22 cellular contexts compared by ENCODE assay signal in the genomic region with DNA sequence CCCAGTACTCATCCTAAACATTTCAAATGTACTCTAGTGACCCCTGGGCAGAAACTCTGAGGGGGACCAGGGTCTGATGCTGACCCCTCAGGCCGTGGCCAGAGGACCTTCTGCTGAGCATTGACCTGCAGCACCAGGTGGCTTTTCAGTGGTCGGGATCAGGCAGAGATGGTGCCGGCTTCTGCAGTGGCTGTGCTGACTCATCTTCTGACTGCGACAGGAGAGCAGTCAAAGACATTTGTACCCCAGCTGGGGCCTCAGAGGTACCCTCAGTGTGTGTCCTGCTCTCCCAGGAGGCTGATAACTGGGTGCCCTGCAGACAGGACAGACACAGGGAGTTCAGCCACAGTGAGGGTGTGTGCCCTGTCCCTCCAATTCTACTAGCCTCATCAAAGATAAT. TPM values are rescaled to one million over a fixed set of nuclear protein-coding genes. Genes with fewer than 3 reads are reported as not detected.
DNase-seq lines count a peak whose midpoint lies in the region; ATAC-seq and TF ChIP-seq lines count a peak whose summit lies in the region.
"Had no signal": no experiment of that assay in that cellular context is flagged by ENCODE, and none has a peak within 500 bp of the region (broad histone marks: within the 10 kb centered on the region; RNA-seq: fewer than 3 reads in every experiment).

No MANE protein-coding gene starts in this region.

- H3K4me3 ChIP-seq in HEK293 (ENCODE audit: low read depth, low read length): no peak overlapping the region
- H3K4me3 ChIP-seq in PC-3 (ENCODE audit: low read length): no peak overlapping the region
- no peak overlapping the region for H3K4me3 ChIP-seq in mesendoderm (ENCODE audit: low read length)

- H3K27ac Mint-ChIP-seq in endothelial cell (ENCODE audit: unreplicated experiment): no peak overlapping the region
- H3K27ac Mint-ChIP-seq: CD4-positive, alpha-beta memory T cell; HFFc6 had no signal

- H2BK15ac ChIP-seq in mesendoderm (replicated peaks; ENCODE audit: low read depth): no peak overlapping the region

- no peaks in the 10 kb centered on the region for H4K20me1 ChIP-seq in PC-3 (ENCODE audit: low read length)

- ATAC-seq in PC-3: no peak
- no peak for ATAC-seq in GM18858 (IDR thresholded peaks at IDR 0.05; ENCODE audit: unreplicated experiment)

- H3K4me3 Mint-ChIP-seq in endothelial cell (ENCODE audit: unreplicated experiment): no peak overlapping the region
- H3K4me3 Mint-ChIP-seq: CD4-positive, alpha-beta memory T cell; HFFc6 had no signal

- no peak overlapping the region for H4K5ac ChIP-seq in mesendoderm (ENCODE audit: low read length)

- no peaks in the 10 kb centered on the region for H3K4me1 Mint-ChIP-seq in endothelial cell (ENCODE audit: unreplicated experiment)

- H3K18ac ChIP-seq in mesendoderm (ENCODE audit: low read length): no peak overlapping the region

- H3K36me3 ChIP-seq in HEK293 (ENCODE audit: control insufficient read depth in 2 of 2, insufficient read depth in 1 of 2, low read length in 2 of 2): no peaks in the 10 kb centered on the region
- H3K36me3 ChIP-seq in PC-3 (ENCODE audit: low read depth, low read length): no peaks in the 10 kb centered on the region
- no peaks in the 10 kb centered on the region for H3K36me3 ChIP-seq in mesendoderm (ENCODE audit: control insufficient read depth, insufficient read depth, low read length)

- H3K27me3 Mint-ChIP-seq in endothelial cell (ENCODE audit: unreplicated experiment): no peaks in the 10 kb centered on the region

- H2AFZ ChIP-seq in PC-3 (ENCODE audit: low read length): peak overlapping the region; percentile 9; the same call in 1 of the 2 replicates

- intact Hi-C loops in PC-3 (cut with micrococcal nuclease): no loop called here

- peaks cover 4% of the 10 kb centered on the region for H3K36me3 Mint-ChIP-seq in endothelial cell (ENCODE audit: low read depth, unreplicated experiment)
- H3K36me3 Mint-ChIP-seq: CD4-positive, alpha-beta memory T cell had no signal

- no peak overlapping the region for H4K8ac ChIP-seq in mesendoderm (ENCODE audit: low read depth, low read length)

- no peaks in the 10 kb centered on the region for H3K79me1 ChIP-seq in mesendoderm (ENCODE audit: low read length)

- TF ChIP-seq CTCF in HEK293 (tag by site-specific recombination; IDR thresholded peaks at IDR 0.05): no peak
- no peak for TF ChIP-seq CTCF in PC-3 (conservative IDR thresholded peaks at IDR 0.05; ENCODE audit: low read depth, low read length)
- TF ChIP-seq CTCF in endothelial cell (IDR thresholded peaks at IDR 0.05; ENCODE audit: unreplicated experiment): no peak

- H3K4me2 ChIP-seq in PC-3 (ENCODE audit: low read length) (no peak overlapping the region), mesendoderm (ENCODE audit: low read length) (no peak overlapping the region)

- H3K9me3 Mint-ChIP-seq in endothelial cell (ENCODE audit: unreplicated experiment): no peaks in the 10 kb centered on the region
- H3K9me3 Mint-ChIP-seq: CD4-positive, alpha-beta memory T cell; HFFc6 had no signal

- no peak overlapping the region for H2BK120ac ChIP-seq in mesendoderm (ENCODE audit: low read depth, low read length)

- peaks cover 13% of the 10 kb centered on the region for H3K27me3 ChIP-seq in PC-3 (ENCODE audit: low read length)
- no peaks in the 10 kb centered on the region for H3K27me3 ChIP-seq in mesendoderm (ENCODE audit: insufficient read depth, low read length, poor library complexity)

- CTCF ChIA-PET in HEK293 (lab: Yijun Ruan, JAX) (no interaction called here), PC-3 (lab: Charles Lee) (no interaction called here)

- no peaks in the 10 kb centered on the region for H3F3A ChIP-seq in PC-3 (ENCODE audit: low read length, unreplicated experiment)

- H3K23ac ChIP-seq in mesendoderm (ENCODE audit: low read length): no peak overlapping the region

- BruUV-seq in PC-3 (replicated peaks; lab: Mats Ljungman, UMichigan): no TSS peak

- H3K56ac ChIP-seq in mesendoderm (ENCODE audit: low read length): peak overlapping the region; percentile 36

- no peaks in the 10 kb centered on the region for H3K9me3 ChIP-seq in HEK293 (ENCODE audit: control insufficient read depth, insufficient read depth, low read depth, low read length)
- no peaks in the 10 kb centered on the region for H3K9me3 ChIP-seq in PC-3 (ENCODE audit: low read length)

- no peak overlapping the region for H3K9ac ChIP-seq in PC-3 (ENCODE audit: low read length)
- no peak overlapping the region for H3K9ac ChIP-seq in mesendoderm (ENCODE audit: low read length)

- POLR2A ChIA-PET in HEK293 (lab: Yijun Ruan, JAX) (no interaction called here), PC-3 (lab: Charles Lee; ENCODE audit: unreplicated experiment) (no interaction called here)

- no peaks in the 10 kb centered on the region for H3K4me1 ChIP-seq in HEK293 (ENCODE audit: control insufficient read depth, insufficient read depth, low read length)
- no peaks in the 10 kb centered on the region for H3K4me1 ChIP-seq in PC-3 (ENCODE audit: insufficient read depth, low read length)
- no peaks in the 10 kb centered on the region for H3K4me1 ChIP-seq in mesendoderm (ENCODE audit: control insufficient read depth, low read depth, low read length)

- H3K27ac ChIP-seq in HEK293 (ENCODE audit: extremely low read depth, low read depth, low read length) (no peak overlapping the region), PC-3 (ENCODE audit: low read length) (no peak overlapping the region), mesendoderm (ENCODE audit: low read depth, low read length) (no peak overlapping the region)

- H3K4ac ChIP-seq in mesendoderm (ENCODE audit: low read depth, low read length): no peak overlapping the region

- DNase-seq in PC-3 (no peak), mesendoderm (no peak), endothelial cell (ENCODE audit: low spot score) (no peak), ecto neural progenitor cell (ENCODE audit: low spot score) (no peak)
- DNase-seq: C1 segment of cervical spinal cord; Calu3; CD4-positive, alpha-beta memory T cell; COR-L47; DMS53; DMS79 treated with DMSO at 0.1 percent for 48 hours; GF-D8; GOT3; H7; HCEC 1CT; HFFc6 had no signal

- no peaks in the 10 kb centered on the region for H3K9me2 ChIP-seq in PC-3 (replicated peaks; ENCODE audit: low read length)

- H3K79me2 ChIP-seq in PC-3 (ENCODE audit: low read length) (no peaks in the 10 kb centered on the region), mesendoderm (ENCODE audit: control insufficient read depth, insufficient read depth, low read length) (no peaks in the 10 kb centered on the region)

- H2BK5ac ChIP-seq in mesendoderm (ENCODE audit: low read length): no peak overlapping the region

- no CpG with 5 or more reads among the region's 4 CpGs for WGBS in mesendoderm (ENCODE audit: extremely low coverage, insufficient coverage, low lambda C conversion rate)

- H2AK5ac ChIP-seq in mesendoderm (ENCODE audit: low read length): no peak overlapping the region

TF ChIP-seq in HEK293, 187 proteins besides CTCF, POLR2A, EP300 and RAD21:
- TF ChIP-seq RBAK (tag by site-specific recombination; IDR thresholded peaks at IDR 0.05): no peak
- TF ChIP-seq ZIC2 (tag by site-specific recombination; IDR thresholded peaks at IDR 0.05): peak; percentile 25; the same call in 1 of the 2 replicates

RNA-seq across cellular contexts. Expression of a gene that starts 36.6 kb away (rescaled TPM):
- not detected in 2 replicates for total RNA-seq in PC-3 (2014; rRNA removed)
- not detected for polyA plus RNA-seq in mesendoderm (2013, experiment 1 of 2)
- polyA plus RNA-seq in mesendoderm (2013, experiment 2 of 2): not detected
- not detected for total RNA-seq in endothelial cell (ENCODE audit: unreplicated experiment)
- total RNA-seq: A172; A673; Calu3; CD4-positive, alpha-beta memory T cell; Daoy; G401; H7; HFFc6 had no signal
- polyA plus RNA-seq: BJ; CD4-positive, alpha-beta memory T cell had no signal

RNA-seq across cellular contexts. Expression of a gene that starts 45.8 kb away (rescaled TPM):
- total RNA-seq in PC-3 (2014; rRNA removed) (not detected in 2 replicates), endothelial cell (ENCODE audit: unreplicated experiment) (not detected)
- polyA plus RNA-seq in mesendoderm (2013, experiment 1 of 2): not detected
- not detected for polyA plus RNA-seq in mesendoderm (2013, experiment 2 of 2)
- total RNA-seq: A172; A673; Calu3; CD4-positive, alpha-beta memory T cell; Daoy; G401; H7; HFFc6 had no signal
- polyA plus RNA-seq: BJ; CD4-positive, alpha-beta memory T cell had no signal

RNA-seq across cellular contexts. Expression of a gene that starts 59.8 kb away (rescaled TPM):
- total RNA-seq in PC-3 (2014; rRNA removed) (not detected in 2 replicates), endothelial cell (ENCODE audit: unreplicated experiment) (not detected)
- polyA plus RNA-seq in mesendoderm (2013, experiment 1 of 2): not detected
- not detected for polyA plus RNA-seq in mesendoderm (2013, experiment 2 of 2)
- total RNA-seq: A172; A673; Calu3; CD4-positive, alpha-beta memory T cell; Daoy; G401; H7; HFFc6 had no signal
- polyA plus RNA-seq: BJ; CD4-positive, alpha-beta memory T cell had no signal
